ENCODE assay signal across 17 cellular contexts in the genomic region with DNA sequence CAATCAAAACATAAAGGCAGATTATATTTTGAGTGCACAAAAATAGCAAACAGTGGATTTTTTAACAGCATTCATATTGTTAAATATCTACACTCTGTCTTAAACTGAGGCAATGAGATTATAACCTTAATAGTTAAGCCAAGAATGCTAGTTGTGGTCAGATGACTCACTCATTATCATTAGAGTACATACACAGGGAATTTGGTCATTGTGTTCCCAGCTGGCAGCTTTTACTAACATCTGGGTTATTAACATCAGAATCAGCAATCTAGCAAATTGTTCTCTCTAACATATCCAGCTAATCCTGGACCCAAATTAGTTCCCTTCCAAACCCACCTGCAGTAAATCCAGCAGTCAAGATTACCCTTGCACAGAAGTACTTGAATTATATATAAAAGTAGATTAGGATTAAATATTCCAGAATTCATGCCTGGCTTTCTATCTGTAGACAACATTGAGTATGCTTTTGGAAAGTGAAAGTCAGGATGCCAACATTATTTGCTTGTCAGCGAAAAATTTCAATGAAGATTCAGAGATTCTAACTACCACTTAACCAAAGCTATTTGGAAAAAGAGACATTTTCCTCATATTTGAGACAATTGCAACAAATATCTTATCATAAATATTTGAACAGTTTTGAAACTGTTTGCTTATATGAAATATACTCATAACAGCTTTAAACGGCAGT.
DNase-seq lines count a peak whose midpoint lies in the region; ATAC-seq and TF ChIP-seq lines count a peak whose summit lies in the region.
"Had no signal": no experiment of that assay in that cellular context is flagged by ENCODE, and none has a peak within 500 bp of the region (broad histone marks: within the 10 kb centered on the region; RNA-seq: fewer than 3 reads in every experiment).

No MANE protein-coding gene starts in this region.

- ATAC-seq in foreskin keratinocyte = no peak
- no peak for ATAC-seq in HG03571 (IDR thresholded peaks at IDR 0.05; ENCODE audit: unreplicated experiment)
- ATAC-seq: activated CD8-positive, alpha-beta T cell treated with anti-CD3 and anti-CD28 coated beads, Interleukin-2, amount 10 ng/mL, durations not matched to agents 7 days and 5 days; GM12878; left ventricle myocardium superior had no signal

- no peaks in the 10 kb centered on the region for H3K27me3 ChIP-seq in foreskin keratinocyte
- H3K27me3 ChIP-seq: spleen had no signal

- H3K4me1 ChIP-seq in foreskin keratinocyte = no peaks in the 10 kb centered on the region
- H3K4me1 ChIP-seq: spleen had no signal

- DNase-seq in NCI-H748 (lab: John Stamatoyannopoulos, UW; ENCODE audit: unreplicated experiment) = peak; percentile 49
- no peak for DNase-seq in NCI-H748 treated with DMSO at 0.1 percent for 48 hours (lab: John Stamatoyannopoulos, UW)
- peak; percentile 44 for DNase-seq in SW480 (ENCODE audit: low spot score)
- DNase-seq in foreskin keratinocyte = peak; percentile 8 to 26
- DNase-seq in renal cortical epithelial cell (ENCODE audit: low read depth) = peak; percentile 69
- no peak for DNase-seq in NCI-H1694 treated with DMSO at 0.1 percent for 48 hours (lab: John Stamatoyannopoulos, UW)
- DNase-seq in activated naive CD8-positive, alpha-beta T cell treated with anti-CD3 and anti-CD28 coated beads for 36 hours = no peak
- DNase-seq: activated CD8-positive, alpha-beta T cell treated with anti-CD3 and anti-CD28 coated beads, Interleukin-2, amount 10 ng/mL, durations not matched to agents 7 days and 5 days; activated naive CD4-positive, alpha-beta T cell treated with anti-CD3 and anti-CD28 coated beads for 36 hours; DMS153; left ventricle myocardium superior; NCI-H2029; spleen had no signal

- no peak overlapping the region for H3K27ac Mint-ChIP-seq in activated naive CD8-positive, alpha-beta T cell treated with anti-CD3 and anti-CD28 coated beads for 36 hours
- H3K27ac Mint-ChIP-seq: activated CD8-positive, alpha-beta T cell treated with anti-CD3 and anti-CD28 coated beads, Interleukin-2, amount 10 ng/mL, durations not matched to agents 7 days and 5 days; activated naive CD4-positive, alpha-beta T cell treated with anti-CD3 and anti-CD28 coated beads for 36 hours; type B pancreatic cell had no signal

- no peak overlapping the region for H3K4me3 Mint-ChIP-seq in activated naive CD8-positive, alpha-beta T cell treated with anti-CD3 and anti-CD28 coated beads for 36 hours
- H3K4me3 Mint-ChIP-seq: activated CD8-positive, alpha-beta T cell treated with anti-CD3 and anti-CD28 coated beads, Interleukin-2, amount 10 ng/mL, durations not matched to agents 7 days and 5 days; activated naive CD4-positive, alpha-beta T cell treated with anti-CD3 and anti-CD28 coated beads for 36 hours; neural crest cell; type B pancreatic cell had no signal

- no peaks in the 10 kb centered on the region for H3K27me3 Mint-ChIP-seq in activated naive CD8-positive, alpha-beta T cell treated with anti-CD3 and anti-CD28 coated beads for 36 hours
- H3K27me3 Mint-ChIP-seq: type B pancreatic cell had no signal

- H3K36me3 Mint-ChIP-seq in activated naive CD8-positive, alpha-beta T cell treated with anti-CD3 and anti-CD28 coated beads for 36 hours = no peaks in the 10 kb centered on the region
- H3K36me3 Mint-ChIP-seq: type B pancreatic cell had no signal

- no peaks in the 10 kb centered on the region for H3K9me3 Mint-ChIP-seq in activated naive CD8-positive, alpha-beta T cell treated with anti-CD3 and anti-CD28 coated beads for 36 hours
- H3K9me3 Mint-ChIP-seq: activated naive CD4-positive, alpha-beta T cell treated with anti-CD3 and anti-CD28 coated beads for 36 hours; neural crest cell; type B pancreatic cell had no signal

- H3K4me1 Mint-ChIP-seq in activated naive CD8-positive, alpha-beta T cell treated with anti-CD3 and anti-CD28 coated beads for 36 hours = no peaks in the 10 kb centered on the region
- H3K4me1 Mint-ChIP-seq: neural crest cell had no signal

- TF ChIP-seq CTCF in foreskin keratinocyte (conservative IDR thresholded peaks at IDR 0.05) = no peak

- H3K27ac ChIP-seq in foreskin keratinocyte = no peak overlapping the region

Comparison
In these comparisons a context has a peak if more than half of its experiments do, and no peak if none do; other contexts are left out.
1. DNase-seq: peak in NCI-H748 (single experiment), SW480 (single experiment), foreskin keratinocyte (2 of 2) and renal cortical epithelial cell (single experiment); none in NCI-H748 treated with DMSO at 0.1 percent for 48 hours (single experiment), NCI-H1694 treated with DMSO at 0.1 percent for 48 hours (single experiment) and activated naive CD8-positive, alpha-beta T cell treated with anti-CD3 and anti-CD28 coated beads for 36 hours (single experiment).